ENCODE assay signal across 10 cellular contexts in the genomic region with DNA sequence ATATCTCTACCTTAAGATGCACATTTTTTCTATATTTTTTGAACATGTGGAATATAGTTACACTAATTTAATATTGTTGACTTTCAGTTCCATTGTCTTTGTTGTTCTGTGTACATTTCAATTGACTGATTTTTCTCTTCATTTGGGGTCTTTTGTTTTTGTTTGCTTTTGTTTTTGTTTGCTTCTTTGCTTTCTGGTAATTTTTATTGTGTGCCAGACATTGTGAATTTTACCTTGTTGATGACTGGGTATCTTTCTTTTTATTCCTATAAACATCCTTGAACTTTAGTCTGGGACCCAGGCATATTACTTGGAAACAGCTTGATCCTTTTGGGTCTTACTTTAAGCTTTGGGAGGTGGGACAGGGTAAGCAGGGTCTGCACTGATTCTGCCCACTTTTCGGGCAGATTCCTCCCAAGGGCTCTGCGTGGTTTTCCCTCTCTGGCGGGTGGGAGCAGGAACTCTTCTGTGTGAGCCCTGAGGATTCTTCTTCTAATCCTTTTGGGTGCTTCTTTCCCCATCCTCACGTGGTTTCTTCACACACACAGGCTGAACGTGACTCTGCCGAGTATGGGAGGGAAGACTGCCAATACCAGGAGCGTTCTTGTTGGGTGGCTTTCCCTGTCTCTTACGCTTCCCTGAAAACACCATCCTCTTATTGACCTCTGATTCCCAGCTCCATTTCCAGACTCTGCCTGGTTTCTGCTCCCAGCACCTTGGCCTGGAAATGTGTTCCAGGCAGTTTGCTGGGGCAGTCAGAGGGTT.
DNase-seq lines count a peak whose midpoint lies in the region; ATAC-seq and TF ChIP-seq lines count a peak whose summit lies in the region.
"Had no signal": no experiment of that assay in that cellular context is flagged by ENCODE, and none has a peak within 500 bp of the region (broad histone marks: within the 10 kb centered on the region; RNA-seq: fewer than 3 reads in every experiment).

No MANE protein-coding gene starts in this region.

- no peak overlapping the region for H2AFZ ChIP-seq in osteoblast (ENCODE audit: low read length)

- DNase-seq in GM04503 (ENCODE audit: low read depth) (peak; percentile 58), NCI-H187 treated with DMSO at 0.1 percent for 48 hours (lab: John Stamatoyannopoulos, UW) (peak; percentile 59), osteoblast (ENCODE audit: insufficient read length, low spot score, missing footprints) (peak; percentile 61), RKO (ENCODE audit: low spot score) (no peak), GM20000 (ENCODE audit: low spot score) (no peak)
- no peak for DNase-seq in central memory CD8-positive, alpha-beta T cell (ENCODE audit: low spot score in 2 of 2)
- no peak for DNase-seq in effector CD8-positive, alpha-beta T cell (lab: John Stamatoyannopoulos, UW)

- H3K27me3 ChIP-seq in osteoblast (ENCODE audit: insufficient read depth, low read length): no peaks in the 10 kb centered on the region
- H3K27me3 ChIP-seq: SJSA1 had no signal

- no peaks in the 10 kb centered on the region for H3K9me3 Mint-ChIP-seq in central memory CD8-positive, alpha-beta T cell

- no peaks in the 10 kb centered on the region for H3K36me3 ChIP-seq in osteoblast (ENCODE audit: insufficient read depth, low read length)
- H3K36me3 ChIP-seq: SJSA1 had no signal

- no peaks in the 10 kb centered on the region for H3K9me3 ChIP-seq in osteoblast (ENCODE audit: low read depth, low read length)
- H3K9me3 ChIP-seq: SJSA1 had no signal

- peaks cover 6% of the 10 kb centered on the region for H3K4me1 ChIP-seq in osteoblast (ENCODE audit: insufficient read depth, low read length)
- H3K4me1 ChIP-seq: SJSA1 had no signal

- TF ChIP-seq CTCF in osteoblast (IDR thresholded peaks at IDR 0.05; ENCODE audit: extremely low read depth, low read depth, low read length): no peak
- no peak for TF ChIP-seq CTCF in GM20000 (IDR thresholded peaks at IDR 0.05; ENCODE audit: extremely low read depth, missing control alignments)

- peaks cover 13% of the 10 kb centered on the region for H4K20me1 ChIP-seq in osteoblast (ENCODE audit: insufficient read depth, low read length)

- peaks cover 94% of the 10 kb centered on the region for H3K79me2 ChIP-seq in osteoblast (ENCODE audit: insufficient read depth, low read length)

- peak overlapping the region; percentile 71 for H3K27ac ChIP-seq in osteoblast (ENCODE audit: low read depth, low read length)
- H3K27ac ChIP-seq: SJSA1 had no signal

- peak overlapping the region; percentile 1 for H3K4me3 ChIP-seq in osteoblast (ENCODE audit: insufficient read depth, low read length)
- H3K4me3 ChIP-seq: lung, SJSA1 had no signal

- H3K36me3 Mint-ChIP-seq in central memory CD8-positive, alpha-beta T cell (ENCODE audit: insufficient read depth): peaks cover 5% of the 10 kb centered on the region

- H3K4me2 ChIP-seq in osteoblast (ENCODE audit: insufficient read depth, low read length): peak overlapping the region; percentile 88

- ATAC-seq in central memory CD8-positive, alpha-beta T cell (replicated peaks; ENCODE audit: extremely low read depth, poor library complexity, severe bottlenecking): no peak
- ATAC-seq in GM19467 (IDR thresholded peaks at IDR 0.05; ENCODE audit: unreplicated experiment): no peak

- peak overlapping the region; percentile 33 for H3K27ac Mint-ChIP-seq in central memory CD8-positive, alpha-beta T cell (ENCODE audit: low read depth)

- H3K4me1 Mint-ChIP-seq in central memory CD8-positive, alpha-beta T cell: peaks cover 88% of the 10 kb centered on the region

- H3K27me3 Mint-ChIP-seq in central memory CD8-positive, alpha-beta T cell: no peaks in the 10 kb centered on the region

- H3K4me3 Mint-ChIP-seq in central memory CD8-positive, alpha-beta T cell: peak overlapping the region; percentile 36

Comparison
In these comparisons a context has a peak if more than half of its experiments do, and no peak if none do; other contexts are left out.
1. DNase-seq: peak in GM04503 (single experiment), NCI-H187 treated with DMSO at 0.1 percent for 48 hours (single experiment) and osteoblast (single experiment); none in central memory CD8-positive, alpha-beta T cell (0 of 2), RKO (single experiment), effector CD8-positive, alpha-beta T cell (single experiment) and GM20000 (single experiment).